Comparison of ENCODE assay signal across 24 cellular contexts in genomic region chr6:129507059-129507807, GRCh38.
A peak's percentile ranks its signal among the peaks of the same experiment; 100 is the strongest.
DNase-seq lines count a peak whose midpoint lies in the region; ATAC-seq, FAIRE-seq and TF ChIP-seq lines count a peak whose summit lies in the region.
"Had no signal": no experiment of that assay in that cellular context is flagged by ENCODE, and none has a peak within 500 bp of the region (broad histone marks: within the 10 kb centered on the region; RNA-seq: fewer than 3 reads in every experiment).

No MANE protein-coding gene starts in this region.

- H3K9ac ChIP-seq in Karpas-422 (ENCODE audit: low read length), result no peak overlapping the region
- H3K9ac ChIP-seq: neural progenitor cell had no signal

- H3K9me2 ChIP-seq in Karpas-422 (replicated peaks; ENCODE audit: insufficient read depth, low read length), result no peaks in the 10 kb centered on the region

- no peaks in the 10 kb centered on the region for H3K27me3 ChIP-seq in pancreas
- H3K27me3 ChIP-seq in Karpas-422 (ENCODE audit: low read length), result no peaks in the 10 kb centered on the region
- H3K27me3 ChIP-seq: neural progenitor cell had no signal

- peak; percentile 56 to 84 (median 73) for ATAC-seq in pancreas
- no peak for ATAC-seq in GM18520 (IDR thresholded peaks at IDR 0.05; ENCODE audit: unreplicated experiment)

- H4K20me1 ChIP-seq in Karpas-422 (ENCODE audit: insufficient read depth, low read depth, low read length), result no peaks in the 10 kb centered on the region

- H3K4me1 ChIP-seq in pancreas, result peaks cover 0 to 3% (median 0%) of the 10 kb centered on the region in 3 donors
- H3K4me1 ChIP-seq in Karpas-422 (ENCODE audit: low read length), result no peaks in the 10 kb centered on the region
- H3K4me1 ChIP-seq: neural progenitor cell had no signal

- intact Hi-C loops in pancreas (cut with DNase I), result loop anchor here in 2 of 3 donors (10.0 kb wide), 2 partner anchors 58 to 68 kb away; no protein-coding TSS in a partner anchor

- H3K36me3 ChIP-seq in pancreas (no peaks in the 10 kb centered on the region), Karpas-422 (ENCODE audit: insufficient read depth, low read length) (no peaks in the 10 kb centered on the region)
- H3K36me3 ChIP-seq: neural progenitor cell, WERI-Rb-1 had no signal

- H3K27ac ChIP-seq in 22Rv1, result peak overlapping the region; percentile 45
- H3K27ac ChIP-seq in pancreas, result peak overlapping the region in 1 of 4 donors; percentile 16
- no peak overlapping the region for H3K27ac ChIP-seq in Karpas-422 (ENCODE audit: low read length)
- H3K27ac ChIP-seq: neural progenitor cell, WERI-Rb-1 had no signal

- FAIRE-seq in pancreas (lab: Jason Lieb, UNC), result no peak
- FAIRE-seq: endometrium had no signal

- H3K4me2 ChIP-seq in Karpas-422 (ENCODE audit: low read depth, low read length, poor library complexity, severe bottlenecking), result no peak overlapping the region
- H3K4me2 ChIP-seq: neural progenitor cell had no signal

- peak; percentile 49 for DNase-seq in HT-29 (ENCODE audit: low spot score)
- peak; percentile 46 to 59 for DNase-seq in erythroblast (lab: John Stamatoyannopoulos, UW)
- no peak for DNase-seq in pancreas
- DNase-seq in NCI-H2196 treated with DMSO at 0.1 percent for 48 hours (lab: John Stamatoyannopoulos, UW; ENCODE audit: unreplicated experiment), result no peak
- DNase-seq in Karpas-422, result no peak
- DNase-seq: activated CD4-positive, alpha-beta T cell treated with anti-CD3 and anti-CD28 coated beads, Interleukin-2, amount 10 ng/mL, durations not matched to agents 24 days and 14 days; activated gamma-delta T cell; activated T-cell treated with anti-CD3 and anti-CD28 coated beads, Interleukin-2, amount 50 U/mL, for 1 hour; DND-41; HCEC 1CT; islet precursor cell; KBM-7; NCI-H1436; NCI-H2081 treated with DMSO at 0.1 percent for 48 hours; NCI-H345; NCI-H748 treated with DMSO at 0.1 percent for 48 hours; posterior cingulate gyrus; stimulated activated CD4-positive, alpha-beta T cell treated with anti-CD3 and anti-CD28 coated beads, Interleukin-4, amount 100 ng/mL, for 4 hours; stimulated activated naive CD4-positive, alpha-beta T cell; WERI-Rb-1 had no signal

- TF ChIP-seq CTCF in 22Rv1 (IDR thresholded peaks at IDR 0.05) (no peak), pancreas (IDR thresholded peaks at IDR 0.05) (no peak)

- no peaks in the 10 kb centered on the region for H3K9me3 ChIP-seq in pancreas
- H3K9me3 ChIP-seq in Karpas-422 (ENCODE audit: low read length), result no peaks in the 10 kb centered on the region

- H3K4me3 ChIP-seq in pancreas, result no peak overlapping the region
- no peak overlapping the region for H3K4me3 ChIP-seq in Karpas-422 (ENCODE audit: low read length)
- H3K4me3 ChIP-seq: neural progenitor cell had no signal

- 35 to 40% methylated on average over 5 of the region's 5 CpGs for WGBS in pancreas, 2 donors

- no peak for TF ChIP-seq POLR2A in erythroblast (IDR thresholded peaks at IDR 0.05; ENCODE audit: low read length)

- H3K79me2 ChIP-seq in Karpas-422 (ENCODE audit: low read length), result no peaks in the 10 kb centered on the region

- H2AFZ ChIP-seq in Karpas-422 (ENCODE audit: low read length), result no peak overlapping the region
- H2AFZ ChIP-seq: neural progenitor cell had no signal

Comparison
In these comparisons a context has a peak if more than half of its experiments do, and no peak if none do; other contexts are left out.
1. DNase-seq: peak in HT-29 (single experiment) and erythroblast (2 of 2); none in pancreas (0 of 6), NCI-H2196 treated with DMSO at 0.1 percent for 48 hours (single experiment) and Karpas-422 (single experiment).